10 cellular contexts compared by ENCODE assay signal in genomic region chr3:177618873-177619771, GRCh38.
DNase-seq lines count a peak whose midpoint lies in the region; ATAC-seq, FAIRE-seq and TF ChIP-seq lines count a peak whose summit lies in the region.
"Had no signal": no experiment of that assay in that cellular context is flagged by ENCODE, and none has a peak within 500 bp of the region (broad histone marks: within the 10 kb centered on the region; RNA-seq: fewer than 3 reads in every experiment).

No MANE protein-coding gene starts in this region.

- H3K27me3 ChIP-seq in GM23338 (ENCODE audit: insufficient read depth) (no peaks in the 10 kb centered on the region), astrocyte (ENCODE audit: insufficient read depth, low read length) (no peaks in the 10 kb centered on the region), hepatocyte (no peaks in the 10 kb centered on the region), BE2C (no peaks in the 10 kb centered on the region)

- DNase-seq in GM23338 (ENCODE audit: low spot score) (no peak), astrocyte (ENCODE audit: low read depth) (peak; percentile 81), hepatocyte (ENCODE audit: low spot score) (no peak), smooth muscle cell of the brain vasculature (ENCODE audit: low read depth, low spot score) (peak; percentile 59), BE2C (no peak), MV-4-11 (lab: John Stamatoyannopoulos, UW) (no peak)
- no peak for DNase-seq in activated CD4-positive, alpha-beta T cell treated with anti-CD3 and anti-CD28 coated beads, Interleukin-2, amount 10 ng/mL, durations not matched to agents 7 days and 5 days
- DNase-seq: activated T-cell treated with anti-CD3 and anti-CD28 coated beads, Interleukin-2, amount 50 U/mL, for 24 hours; NCI-H82 had no signal

- H3K4me1 ChIP-seq in GM23338 (ENCODE audit: insufficient read depth) (peaks cover 9% of the 10 kb centered on the region; the same call in 1 of the 2 replicates), astrocyte (ENCODE audit: insufficient read depth, low read length) (peaks cover 15% of the 10 kb centered on the region), hepatocyte (ENCODE audit: insufficient read depth) (peaks cover 19% of the 10 kb centered on the region), BE2C (no peaks in the 10 kb centered on the region; the same call in 1 of the 2 replicates)

- POLR2A ChIA-PET in activated CD4-positive, alpha-beta T cell treated with anti-CD3 and anti-CD28 coated beads, Interleukin-2, amount 10 ng/mL, durations not matched to agents 7 days and 5 days (lab: Charles Lee) = no interaction called here

- H3K4me1 Mint-ChIP-seq in GM23338 (peaks cover 14% of the 10 kb centered on the region), astrocyte (ENCODE audit: low read depth, unreplicated experiment) (peaks cover 24% of the 10 kb centered on the region)
- H3K4me1 Mint-ChIP-seq in activated CD4-positive, alpha-beta T cell treated with anti-CD3 and anti-CD28 coated beads, Interleukin-2, amount 10 ng/mL, durations not matched to agents 7 days and 5 days = peaks cover 11% of the 10 kb centered on the region

- WGBS in hepatocyte (ENCODE audit: low lambda C conversion rate, missing lambda C conversion rate) = 43% methylated on average over 9 of the region's 9 CpGs

- H3K4me3 Mint-ChIP-seq in GM23338 (no peak overlapping the region), astrocyte (ENCODE audit: unreplicated experiment) (no peak overlapping the region)
- no peak overlapping the region for H3K4me3 Mint-ChIP-seq in activated CD4-positive, alpha-beta T cell treated with anti-CD3 and anti-CD28 coated beads, Interleukin-2, amount 10 ng/mL, durations not matched to agents 7 days and 5 days
- H3K4me3 Mint-ChIP-seq: activated T-cell treated with anti-CD3 and anti-CD28 coated beads, Interleukin-2, amount 50 U/mL, for 24 hours had no signal

- H3K9me3 Mint-ChIP-seq in GM23338 = no peaks in the 10 kb centered on the region
- no peaks in the 10 kb centered on the region for H3K9me3 Mint-ChIP-seq in astrocyte (ENCODE audit: unreplicated experiment)
- H3K9me3 Mint-ChIP-seq in activated CD4-positive, alpha-beta T cell treated with anti-CD3 and anti-CD28 coated beads, Interleukin-2, amount 10 ng/mL, durations not matched to agents 7 days and 5 days = peaks cover 13% of the 10 kb centered on the region
- H3K9me3 Mint-ChIP-seq: activated T-cell treated with anti-CD3 and anti-CD28 coated beads, Interleukin-2, amount 50 U/mL, for 24 hours had no signal

- no peak overlapping the region; the same call in 1 of the 2 replicates for H3K27ac Mint-ChIP-seq in GM23338
- H3K27ac Mint-ChIP-seq in astrocyte (ENCODE audit: unreplicated experiment) = no peak overlapping the region
- no peak overlapping the region for H3K27ac Mint-ChIP-seq in activated CD4-positive, alpha-beta T cell treated with anti-CD3 and anti-CD28 coated beads, Interleukin-2, amount 10 ng/mL, durations not matched to agents 7 days and 5 days
- H3K27ac Mint-ChIP-seq: activated T-cell treated with anti-CD3 and anti-CD28 coated beads, Interleukin-2, amount 50 U/mL, for 24 hours had no signal

- no peaks in the 10 kb centered on the region for H3K27me3 Mint-ChIP-seq in GM23338 (ENCODE audit: insufficient read depth, low read depth, poor library complexity)
- H3K27me3 Mint-ChIP-seq in astrocyte (ENCODE audit: low read depth, unreplicated experiment) = no peaks in the 10 kb centered on the region
- no peaks in the 10 kb centered on the region for H3K27me3 Mint-ChIP-seq in activated CD4-positive, alpha-beta T cell treated with anti-CD3 and anti-CD28 coated beads, Interleukin-2, amount 10 ng/mL, durations not matched to agents 7 days and 5 days
- H3K27me3 Mint-ChIP-seq: activated T-cell treated with anti-CD3 and anti-CD28 coated beads, Interleukin-2, amount 50 U/mL, for 24 hours had no signal

- 0 out of 2 replicates have a peak overlapping the region, but pooled peaks have one; percentile 45 for H2AFZ ChIP-seq in GM23338
- H2AFZ ChIP-seq in astrocyte (ENCODE audit: low read depth, low read length) = peak overlapping the region; percentile 49
- no peak overlapping the region for H2AFZ ChIP-seq in hepatocyte

- H3K4me2 ChIP-seq in GM23338 (no peak overlapping the region), astrocyte (ENCODE audit: low read length) (peak overlapping the region; percentile 66), hepatocyte (peak overlapping the region; percentile 3)

- no peak overlapping the region for H3K4me3 ChIP-seq in GM23338
- no peak overlapping the region for H3K4me3 ChIP-seq in astrocyte (ENCODE audit: insufficient read depth, low read depth, low read length)
- no peak overlapping the region for H3K4me3 ChIP-seq in hepatocyte
- H3K4me3 ChIP-seq in BE2C (ENCODE audit: low read depth, low read length) = no peak overlapping the region

- H3K27ac ChIP-seq in GM23338 (ENCODE audit: low read depth) = no peak overlapping the region
- H3K27ac ChIP-seq in astrocyte (ENCODE audit: low read depth, low read length) = peak overlapping the region; percentile 55
- peak overlapping the region; percentile 55 for H3K27ac ChIP-seq in hepatocyte

- H3K36me3 Mint-ChIP-seq in GM23338 (ENCODE audit: low read depth) (no peaks in the 10 kb centered on the region), astrocyte (ENCODE audit: low read depth, unreplicated experiment) (no peaks in the 10 kb centered on the region)
- peaks cover 2% of the 10 kb centered on the region for H3K36me3 Mint-ChIP-seq in activated CD4-positive, alpha-beta T cell treated with anti-CD3 and anti-CD28 coated beads, Interleukin-2, amount 10 ng/mL, durations not matched to agents 7 days and 5 days (ENCODE audit: low read depth)

- H3K79me2 ChIP-seq in GM23338 (replicated peaks; ENCODE audit: insufficient read depth) (no peaks in the 10 kb centered on the region), astrocyte (ENCODE audit: insufficient read depth, low read length) (no peaks in the 10 kb centered on the region), hepatocyte (no peaks in the 10 kb centered on the region)

- peak overlapping the region; percentile 39 for H3K9ac ChIP-seq in astrocyte (ENCODE audit: low read length)

- CTCF ChIA-PET in activated CD4-positive, alpha-beta T cell treated with anti-CD3 and anti-CD28 coated beads, Interleukin-2, amount 10 ng/mL, durations not matched to agents 7 days and 5 days (lab: Charles Lee) = interaction anchor here (0.6 kb wide), 1 partner anchor 9 kb away, joined by 3 read pairs; no protein-coding TSS in a partner anchor

- H3K9me3 ChIP-seq in astrocyte (ENCODE audit: insufficient read depth, low read depth, low read length) = no peaks in the 10 kb centered on the region
- no peaks in the 10 kb centered on the region for H3K9me3 ChIP-seq in hepatocyte (ENCODE audit: low read depth)
- H3K9me3 ChIP-seq in BE2C = no peaks in the 10 kb centered on the region

- H3F3A ChIP-seq in GM23338 (replicated peaks; ENCODE audit: low read depth) = no peaks in the 10 kb centered on the region

- no peaks in the 10 kb centered on the region for H3K36me3 ChIP-seq in GM23338 (ENCODE audit: insufficient read depth)
- H3K36me3 ChIP-seq in astrocyte (ENCODE audit: insufficient read depth, low read length) = no peaks in the 10 kb centered on the region
- no peaks in the 10 kb centered on the region for H3K36me3 ChIP-seq in hepatocyte (replicated peaks; ENCODE audit: insufficient read depth, low read depth)
- no peaks in the 10 kb centered on the region for H3K36me3 ChIP-seq in BE2C

- H3K9me2 ChIP-seq in GM23338 (ENCODE audit: insufficient read depth) (peaks cover 3% of the 10 kb centered on the region; the same call in 1 of the 2 replicates), hepatocyte (replicated peaks; ENCODE audit: insufficient read depth) (no peaks in the 10 kb centered on the region)

- peak; percentile 85 for FAIRE-seq in astrocyte (lab: Jason Lieb, UNC)

- ATAC-seq in GM23338 (no peak), HG02763 (IDR thresholded peaks at IDR 0.05; ENCODE audit: unreplicated experiment) (no peak)

- H4K20me1 ChIP-seq in GM23338 (replicated peaks; ENCODE audit: insufficient read depth) (no peaks in the 10 kb centered on the region), astrocyte (ENCODE audit: insufficient read depth, low read length) (no peaks in the 10 kb centered on the region), hepatocyte (ENCODE audit: insufficient read depth, poor library complexity, severe bottlenecking) (no peaks in the 10 kb centered on the region)

- TF ChIP-seq CTCF in GM23338 (conservative IDR thresholded peaks at IDR 0.05; ENCODE audit: low read depth in 2 of 2) = no peak
- no peak for TF ChIP-seq CTCF in astrocyte (IDR thresholded peaks at IDR 0.05; ENCODE audit: insufficient read depth, low read depth, low read length)
- no peak for TF ChIP-seq CTCF in hepatocyte (IDR thresholded peaks at IDR 0.05; ENCODE audit: poor library complexity)
- no peak for TF ChIP-seq CTCF in BE2C (IDR thresholded peaks at IDR 0.05; ENCODE audit: low read depth, low read length)

TF ChIP-seq in GM23338, 12 proteins besides CTCF, POLR2A, EP300 and RAD21:
- TF ChIP-seq POLR2AphosphoS5 (IDR thresholded peaks at IDR 0.05; ENCODE audit: low read depth) = no peak
- TF ChIP-seq ZNF331 (CRISPR knock-in tag; IDR thresholded peaks at IDR 0.05; ENCODE audit: low read depth) = no peak
- TF ChIP-seq STAT1 (IDR thresholded peaks at IDR 0.05; ENCODE audit: unreplicated experiment) = no peak
- TF ChIP-seq CREB1 (CRISPR knock-in tag; IDR thresholded peaks at IDR 0.05; ENCODE audit: low read depth) = no peak
- no peak for TF ChIP-seq ZNF114 (CRISPR knock-in tag; IDR thresholded peaks at IDR 0.05)
TF ChIP-seq in GM23338: peak in this region for 0.

Comparison
In these comparisons a context has a peak if more than half of its experiments do, and no peak if none do; other contexts are left out.
1. DNase-seq: peak in astrocyte (single experiment) and smooth muscle cell of the brain vasculature (single experiment); none in GM23338 (single experiment), hepatocyte (single experiment), BE2C (single experiment), activated CD4-positive, alpha-beta T cell treated with anti-CD3 and anti-CD28 coated beads, Interleukin-2, amount 10 ng/mL, durations not matched to agents 7 days and 5 days (single experiment) and MV-4-11 (single experiment).